In genomic region chr7:43750016-43750887, GRCh38 we compare ENCODE assay signal across 1 cellular context.
TF ChIP-seq lines count a peak whose summit lies in the region.

No MANE protein-coding gene starts in this region.

TF ChIP-seq in HepG2, 621 proteins besides CTCF, POLR2A, EP300 and RAD21:
- TF ChIP-seq ZNF776 (CRISPR knock-in tag; IDR thresholded peaks at IDR 0.05) (no peak), USF2 (IDR thresholded peaks at IDR 0.05; ENCODE audit: low read depth, low read length) (no peak), USF2 (CRISPR knock-in tag; IDR thresholded peaks at IDR 0.05; ENCODE audit: borderline replicate concordance) (0 out of 2 replicates have a peak, but pooled peaks have one; percentile 24), NRL (CRISPR knock-in tag; IDR thresholded peaks at IDR 0.05; ENCODE audit: borderline replicate concordance) (peak; percentile 72; the same call in 1 of the 2 replicates), SETDB1 (CRISPR knock-in tag; IDR thresholded peaks at IDR 0.05; ENCODE audit: borderline replicate concordance) (no peak), HDAC1 (CRISPR knock-in tag; IDR thresholded peaks at IDR 0.05) (0 out of 2 replicates have a peak, but pooled peaks have one; percentile 38), ZNF709 (CRISPR knock-in tag; IDR thresholded peaks at IDR 0.05) (peak; percentile 10; the same call in 1 of the 2 replicates), TBX2 (CRISPR knock-in tag; IDR thresholded peaks at IDR 0.05; ENCODE audit: borderline replicate concordance) (peak; percentile 54; the same call in 1 of the 2 replicates), MAZ (IDR thresholded peaks at IDR 0.05; ENCODE audit: borderline replicate concordance, low read depth, low read length) (no peak; the same call in 1 of the 2 replicates), MAZ (CRISPR knock-in tag; IDR thresholded peaks at IDR 0.05; ENCODE audit: low read depth) (peak; percentile 50; the same call in 1 of the 2 replicates), ZNF556 (CRISPR knock-in tag; IDR thresholded peaks at IDR 0.05; ENCODE audit: borderline replicate concordance) (0 out of 2 replicates have a peak, but pooled peaks have one; percentile 30), ZNF782 (CRISPR knock-in tag; IDR thresholded peaks at IDR 0.05; ENCODE audit: borderline replicate concordance) (0 out of 2 replicates have a peak, but pooled peaks have one; percentile 31), FOXC1 (CRISPR knock-in tag; IDR thresholded peaks at IDR 0.05; ENCODE audit: borderline replicate concordance) (0 out of 2 replicates have a peak, but pooled peaks have one; percentile 17), NFYC (CRISPR knock-in tag; IDR thresholded peaks at IDR 0.05) (no peak), ZFX (CRISPR knock-in tag; IDR thresholded peaks at IDR 0.05; ENCODE audit: low read depth) (peak; percentile 60), NFE2L2 (IDR thresholded peaks at IDR 0.05; ENCODE audit: low read length) (no peak)
- TF ChIP-seq, protein P1, sequence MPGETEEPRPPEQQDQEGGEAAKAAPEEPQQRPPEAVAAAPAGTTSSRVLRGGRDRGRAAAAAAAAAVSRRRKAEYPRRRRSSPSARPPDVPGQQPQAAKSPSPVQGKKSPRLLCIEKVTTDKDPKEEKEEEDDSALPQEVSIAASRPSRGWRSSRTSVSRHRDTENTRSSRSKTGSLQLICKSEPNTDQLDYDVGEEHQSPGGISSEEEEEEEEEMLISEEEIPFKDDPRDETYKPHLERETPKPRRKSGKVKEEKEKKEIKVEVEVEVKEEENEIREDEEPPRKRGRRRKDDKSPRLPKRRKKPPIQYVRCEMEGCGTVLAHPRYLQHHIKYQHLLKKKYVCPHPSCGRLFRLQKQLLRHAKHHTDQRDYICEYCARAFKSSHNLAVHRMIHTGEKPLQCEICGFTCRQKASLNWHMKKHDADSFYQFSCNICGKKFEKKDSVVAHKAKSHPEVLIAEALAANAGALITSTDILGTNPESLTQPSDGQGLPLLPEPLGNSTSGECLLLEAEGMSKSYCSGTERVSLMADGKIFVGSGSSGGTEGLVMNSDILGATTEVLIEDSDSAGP (CRISPR knock-in tag; IDR thresholded peaks at IDR 0.05; ENCODE audit: borderline replicate concordance): peak; percentile 25; the same call in 1 of the 2 replicates
- TF ChIP-seq, protein P2, sequence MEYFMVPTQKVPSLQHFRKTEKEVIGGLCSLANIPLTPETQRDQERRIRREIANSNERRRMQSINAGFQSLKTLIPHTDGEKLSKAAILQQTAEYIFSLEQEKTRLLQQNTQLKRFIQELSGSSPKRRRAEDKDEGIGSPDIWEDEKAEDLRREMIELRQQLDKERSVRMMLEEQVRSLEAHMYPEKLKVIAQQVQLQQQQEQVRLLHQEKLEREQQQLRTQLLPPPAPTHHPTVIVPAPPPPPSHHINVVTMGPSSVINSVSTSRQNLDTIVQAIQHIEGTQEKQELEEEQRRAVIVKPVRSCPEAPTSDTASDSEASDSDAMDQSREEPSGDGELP (IDR thresholded peaks at IDR 0.05; ENCODE audit: borderline replicate concordance, low read depth): peak; percentile 39; the same call in 1 of the 2 replicates
- TF ChIP-seq, protein P3, sequence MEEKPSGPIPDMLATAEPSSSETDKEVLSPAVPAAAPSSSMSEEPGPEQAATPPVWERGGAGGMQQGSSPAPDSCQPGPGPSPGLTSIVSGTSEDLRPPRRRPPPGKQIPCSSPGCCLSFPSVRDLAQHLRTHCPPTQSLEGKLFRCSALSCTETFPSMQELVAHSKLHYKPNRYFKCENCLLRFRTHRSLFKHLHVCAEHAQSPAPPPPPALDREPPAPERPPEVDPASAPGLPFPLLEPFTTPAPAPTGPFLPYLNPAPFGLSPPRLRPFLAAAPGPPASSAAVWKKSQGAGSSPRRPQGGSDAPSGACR (CRISPR knock-in tag; IDR thresholded peaks at IDR 0.05): no peak
- TF ChIP-seq, protein P4, sequence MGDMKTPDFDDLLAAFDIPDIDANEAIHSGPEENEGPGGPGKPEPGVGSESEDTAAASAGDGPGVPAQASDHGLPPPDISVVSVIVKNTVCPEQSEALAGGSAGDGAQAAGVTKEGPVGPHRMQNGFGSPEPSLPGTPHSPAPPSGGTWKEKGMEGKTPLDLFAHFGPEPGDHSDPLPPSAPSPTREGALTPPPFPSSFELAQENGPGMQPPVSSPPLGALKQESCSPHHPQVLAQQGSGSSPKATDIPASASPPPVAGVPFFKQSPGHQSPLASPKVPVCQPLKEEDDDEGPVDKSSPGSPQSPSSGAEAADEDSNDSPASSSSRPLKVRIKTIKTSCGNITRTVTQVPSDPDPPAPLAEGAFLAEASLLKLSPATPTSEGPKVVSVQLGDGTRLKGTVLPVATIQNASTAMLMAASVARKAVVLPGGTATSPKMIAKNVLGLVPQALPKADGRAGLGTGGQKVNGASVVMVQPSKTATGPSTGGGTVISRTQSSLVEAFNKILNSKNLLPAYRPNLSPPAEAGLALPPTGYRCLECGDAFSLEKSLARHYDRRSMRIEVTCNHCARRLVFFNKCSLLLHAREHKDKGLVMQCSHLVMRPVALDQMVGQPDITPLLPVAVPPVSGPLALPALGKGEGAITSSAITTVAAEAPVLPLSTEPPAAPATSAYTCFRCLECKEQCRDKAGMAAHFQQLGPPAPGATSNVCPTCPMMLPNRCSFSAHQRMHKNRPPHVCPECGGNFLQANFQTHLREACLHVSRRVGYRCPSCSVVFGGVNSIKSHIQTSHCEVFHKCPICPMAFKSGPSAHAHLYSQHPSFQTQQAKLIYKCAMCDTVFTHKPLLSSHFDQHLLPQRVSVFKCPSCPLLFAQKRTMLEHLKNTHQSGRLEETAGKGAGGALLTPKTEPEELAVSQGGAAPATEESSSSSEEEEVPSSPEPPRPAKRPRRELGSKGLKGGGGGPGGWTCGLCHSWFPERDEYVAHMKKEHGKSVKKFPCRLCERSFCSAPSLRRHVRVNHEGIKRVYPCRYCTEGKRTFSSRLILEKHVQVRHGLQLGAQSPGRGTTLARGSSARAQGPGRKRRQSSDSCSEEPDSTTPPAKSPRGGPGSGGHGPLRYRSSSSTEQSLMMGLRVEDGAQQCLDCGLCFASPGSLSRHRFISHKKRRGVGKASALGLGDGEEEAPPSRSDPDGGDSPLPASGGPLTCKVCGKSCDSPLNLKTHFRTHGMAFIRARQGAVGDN (CRISPR knock-in tag; IDR thresholded peaks at IDR 0.05): peak; percentile 46; the same call in 1 of the 2 replicates
- TF ChIP-seq, protein P5, sequence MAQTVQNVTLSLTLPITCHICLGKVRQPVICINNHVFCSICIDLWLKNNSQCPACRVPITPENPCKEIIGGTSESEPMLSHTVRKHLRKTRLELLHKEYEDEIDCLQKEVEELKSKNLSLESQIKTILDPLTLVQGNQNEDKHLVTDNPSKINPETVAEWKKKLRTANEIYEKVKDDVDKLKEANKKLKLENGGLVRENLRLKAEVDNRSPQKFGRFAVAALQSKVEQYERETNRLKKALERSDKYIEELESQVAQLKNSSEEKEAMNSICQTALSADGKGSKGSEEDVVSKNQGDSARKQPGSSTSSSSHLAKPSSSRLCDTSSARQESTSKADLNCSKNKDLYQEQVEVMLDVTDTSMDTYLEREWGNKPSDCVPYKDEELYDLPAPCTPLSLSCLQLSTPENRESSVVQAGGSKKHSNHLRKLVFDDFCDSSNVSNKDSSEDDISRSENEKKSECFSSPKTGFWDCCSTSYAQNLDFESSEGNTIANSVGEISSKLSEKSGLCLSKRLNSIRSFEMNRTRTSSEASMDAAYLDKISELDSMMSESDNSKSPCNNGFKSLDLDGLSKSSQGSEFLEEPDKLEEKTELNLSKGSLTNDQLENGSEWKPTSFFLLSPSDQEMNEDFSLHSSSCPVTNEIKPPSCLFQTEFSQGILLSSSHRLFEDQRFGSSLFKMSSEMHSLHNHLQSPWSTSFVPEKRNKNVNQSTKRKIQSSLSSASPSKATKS (CRISPR knock-in tag; IDR thresholded peaks at IDR 0.05): no peak
